10 cellular contexts compared by ENCODE assay signal in the genomic region with DNA sequence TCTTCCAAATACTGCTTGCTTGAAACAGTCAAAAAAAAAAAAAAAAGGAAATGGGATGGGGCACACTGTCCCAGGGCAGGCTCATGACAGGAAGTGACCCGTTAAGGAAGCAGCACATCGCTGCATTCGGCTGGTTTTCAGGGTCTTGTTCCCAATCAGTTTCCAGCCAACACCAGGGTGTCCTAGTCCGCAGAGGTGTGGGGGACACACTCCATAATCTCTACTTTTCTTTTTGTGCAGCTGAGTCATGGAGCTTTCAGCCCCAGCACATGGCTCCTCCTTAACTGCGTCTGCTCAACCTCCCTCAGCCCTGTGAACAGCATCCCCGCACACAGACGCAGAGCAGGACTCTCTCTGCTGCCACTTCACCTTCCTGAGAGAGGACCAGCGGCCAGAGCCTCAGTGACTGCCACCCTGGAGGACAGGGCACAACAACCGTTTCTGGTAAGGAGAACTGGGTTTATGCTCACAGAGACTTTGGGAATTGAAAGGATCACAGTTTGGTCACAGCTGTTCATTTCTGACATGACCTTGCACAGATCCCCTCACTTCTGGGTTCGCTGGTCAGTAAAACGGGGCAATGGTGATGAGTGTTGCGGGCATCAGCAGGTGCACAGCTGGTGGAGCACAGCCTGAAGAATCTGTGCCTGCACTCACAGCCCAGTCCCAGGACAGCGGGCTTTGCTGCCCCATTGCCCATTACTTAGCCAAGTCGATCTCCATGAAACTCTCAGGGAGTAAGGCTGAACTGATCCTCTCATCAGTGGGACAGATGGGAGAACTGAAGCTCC. TPM values are rescaled to one million over a fixed set of nuclear protein-coding genes. Genes with fewer than 3 reads are reported as not detected.
DNase-seq lines count a peak whose midpoint lies in the region; ATAC-seq, FAIRE-seq and TF ChIP-seq lines count a peak whose summit lies in the region.
"Had no signal": no experiment of that assay in that cellular context is flagged by ENCODE, and none has a peak within 500 bp of the region (broad histone marks: within the 10 kb centered on the region; RNA-seq: fewer than 3 reads in every experiment).

A gene (plus strand): TSS at position 154 of the 791 bp plus-strand sequence. CDS start 3,467 bp downstream, outside the sequence.

- ATAC-seq in DND-41 (ENCODE audit: insufficient read depth, low read depth) (peak; percentile 78), HG02678 (IDR thresholded peaks at IDR 0.05; ENCODE audit: unreplicated experiment) (peak; percentile 67), gastroesophageal sphincter (peak; percentile 47), HG02623 (IDR thresholded peaks at IDR 0.05; ENCODE audit: unreplicated experiment) (no peak)

- H3K79me2 ChIP-seq in DND-41 (ENCODE audit: insufficient read depth, low read length): peaks cover 59% of the 10 kb centered on the region

- peaks cover 9% of the 10 kb centered on the region; the same call in 1 of the 2 replicates for H4K20me1 ChIP-seq in DND-41 (ENCODE audit: insufficient read depth, low read length)

- H3K4me3 ChIP-seq in DND-41 (ENCODE audit: low read depth in 1 of 2, low read length in 2 of 2) (peak within 1 kb of the TSS; percentile 50 to 70), gastroesophageal sphincter (peak within 1 kb of the TSS; percentile 37 to 50)

- peaks cover 18% of the 10 kb centered on the region for H3K9me3 Mint-ChIP-seq in activated CD4-positive, alpha-beta T cell treated with anti-CD3 and anti-CD28 coated beads, Interleukin-2, amount 10 ng/mL, durations not matched to agents 7 days and 5 days

- peak in 1 of 2 donors; percentile 15 for TF ChIP-seq POLR2A in gastroesophageal sphincter (IDR thresholded peaks at IDR 0.05)

- no peak for TF ChIP-seq EP300 in gastroesophageal sphincter (IDR thresholded peaks at IDR 0.05)

- TF ChIP-seq CTCF in DND-41 (IDR thresholded peaks at IDR 0.05; ENCODE audit: borderline replicate concordance, extremely low read depth, low read length, poor library complexity, severe bottlenecking) (peak; percentile 13), gastroesophageal sphincter (IDR thresholded peaks at IDR 0.05) (no peak), D721Med (IDR thresholded peaks at IDR 0.05; ENCODE audit: insufficient read depth, missing control alignments) (no peak)

- peak within 1 kb of the TSS; percentile 70 for H2AFZ ChIP-seq in DND-41 (ENCODE audit: low read depth, low read length)

- H3K9ac ChIP-seq in DND-41 (ENCODE audit: low read depth, low read length): peak within 1 kb of the TSS; percentile 71

- peaks cover 68% of the 10 kb centered on the region for H3K36me3 Mint-ChIP-seq in activated CD4-positive, alpha-beta T cell treated with anti-CD3 and anti-CD28 coated beads, Interleukin-2, amount 10 ng/mL, durations not matched to agents 7 days and 5 days (ENCODE audit: low read depth)

- peak within 1 kb of the TSS; percentile 70 for H3K4me2 ChIP-seq in DND-41 (ENCODE audit: insufficient read depth, low read length)

- CTCF ChIA-PET in activated CD4-positive, alpha-beta T cell treated with anti-CD3 and anti-CD28 coated beads, Interleukin-2, amount 10 ng/mL, durations not matched to agents 7 days and 5 days (lab: Charles Lee): interaction anchor here (0.6 to 1.4 kb wide), 5 partner anchors 9 to 416 kb away, joined by 3 to 5 read pairs (median 3); no protein-coding TSS in a partner anchor

- H3K27ac ChIP-seq in DND-41 (ENCODE audit: low read length) (peak within 1 kb of the TSS; percentile 95), gastroesophageal sphincter (peak within 1 kb of the TSS in 3 of 4 donors; percentile 65 to 78 (median 69))

- peak within 1 kb of the TSS; percentile 85 for H3K4me3 Mint-ChIP-seq in activated CD4-positive, alpha-beta T cell treated with anti-CD3 and anti-CD28 coated beads, Interleukin-2, amount 10 ng/mL, durations not matched to agents 7 days and 5 days

- FAIRE-seq in D721Med (lab: Jason Lieb, UNC): no peak
- FAIRE-seq: astrocyte, G401.6 had no signal

- H3K27me3 ChIP-seq in DND-41 (ENCODE audit: insufficient read depth, low read length, poor library complexity): no peaks in the 10 kb centered on the region
- H3K27me3 ChIP-seq in gastroesophageal sphincter: peaks cover 3% of the 10 kb centered on the region

- H3K4me1 ChIP-seq in DND-41 (ENCODE audit: insufficient read depth, low read length): peaks cover 81% of the 10 kb centered on the region
- peaks cover 0 to 18% (median 0%) of the 10 kb centered on the region in 3 donors for H3K4me1 ChIP-seq in gastroesophageal sphincter

- WGBS in gastroesophageal sphincter (ENCODE audit: low coverage in 1 of 2), 2 donors: 43 to 73% methylated on average over 5 to 9 of the region's 14 CpGs

- DNase-seq in DND-41 (peak; percentile 68), D721Med (ENCODE audit: insufficient read length, low spot score) (no peak), Ammon's horn (ENCODE audit: low spot score) (no peak)
- peak; percentile 64 for DNase-seq in activated CD4-positive, alpha-beta T cell treated with anti-CD3 and anti-CD28 coated beads, Interleukin-2, amount 10 ng/mL, durations not matched to agents 7 days and 5 days
- peak; percentile 54 for DNase-seq in stimulated activated naive CD4-positive, alpha-beta T cell treated with Interleukin-2 at 50 U/mL for 16 hours (lab: John Stamatoyannopoulos, UW)

- peaks cover 74% of the 10 kb centered on the region for H3K4me1 Mint-ChIP-seq in activated CD4-positive, alpha-beta T cell treated with anti-CD3 and anti-CD28 coated beads, Interleukin-2, amount 10 ng/mL, durations not matched to agents 7 days and 5 days

- H3K9me3 ChIP-seq in DND-41 (ENCODE audit: insufficient read depth, low read length, severe bottlenecking) (no peaks in the 10 kb centered on the region), gastroesophageal sphincter (no peaks in the 10 kb centered on the region)

- no peaks in the 10 kb centered on the region for H3K27me3 Mint-ChIP-seq in activated CD4-positive, alpha-beta T cell treated with anti-CD3 and anti-CD28 coated beads, Interleukin-2, amount 10 ng/mL, durations not matched to agents 7 days and 5 days

- H3K36me3 ChIP-seq in DND-41 (ENCODE audit: insufficient read depth, low read length): peaks cover 47% of the 10 kb centered on the region
- peaks cover 0 to 11% of the 10 kb centered on the region in 2 donors for H3K36me3 ChIP-seq in gastroesophageal sphincter

- H3K27ac Mint-ChIP-seq in activated CD4-positive, alpha-beta T cell treated with anti-CD3 and anti-CD28 coated beads, Interleukin-2, amount 10 ng/mL, durations not matched to agents 7 days and 5 days: peak within 1 kb of the TSS; percentile 88

- POLR2A ChIA-PET in activated CD4-positive, alpha-beta T cell treated with anti-CD3 and anti-CD28 coated beads, Interleukin-2, amount 10 ng/mL, durations not matched to agents 7 days and 5 days (lab: Charles Lee): interaction anchor here (1.1 to 1.7 kb wide), 5 partner anchors 17 to 288 kb away, joined by 3 to 11 read pairs (median 5); a partner anchor contains a TSS

RNA-seq across cellular contexts. Expression of the gene that starts here (rescaled TPM):
- total RNA-seq in activated CD4-positive, alpha-beta T cell treated with anti-CD3 and anti-CD28 coated beads, Interleukin-2, amount 10 ng/mL, durations not matched to agents 7 days and 5 days: 100 to 1,000 TPM; 111 to 149 TPM
- 10 to 100 TPM; 16.8 to 43.3 (median 32.5) TPM for total RNA-seq in gastroesophageal sphincter

Comparison
In these comparisons a context has a peak if more than half of its experiments do, and no peak if none do; other contexts are left out.
1. DNase-seq: peak in DND-41 (single experiment), activated CD4-positive, alpha-beta T cell treated with anti-CD3 and anti-CD28 coated beads, Interleukin-2, amount 10 ng/mL, durations not matched to agents 7 days and 5 days (single experiment) and stimulated activated naive CD4-positive, alpha-beta T cell treated with Interleukin-2 at 50 U/mL for 16 hours (single experiment); none in D721Med (single experiment) and Ammon's horn (single experiment).